Comparison of ENCODE assay signal across 12 cellular contexts in genomic region chr11:225734-226453, GRCh38. TPM values are rescaled to one million over a fixed set of nuclear protein-coding genes. Genes with fewer than 3 reads are reported as not detected.
DNase-seq lines count a peak whose midpoint lies in the region; ATAC-seq and TF ChIP-seq lines count a peak whose summit lies in the region.
"Had no signal": no experiment of that assay in that cellular context is flagged by ENCODE, and none has a peak within 500 bp of the region (broad histone marks: within the 10 kb centered on the region; RNA-seq: fewer than 3 reads in every experiment).

No MANE protein-coding gene starts in this region.

- in situ Hi-C loops in mammary epithelial cell (cut with MboI; ENCODE audit: low sequenced_read_pairs in 2 of 2) = no loop called here

- dilution Hi-C loops in mammary epithelial cell (cut with HindIII; ENCODE audit: low sequenced_read_pairs) = no loop called here

- no peaks in the 10 kb centered on the region for H3K9me3 ChIP-seq in mammary epithelial cell (replicated peaks; ENCODE audit: insufficient read depth, low read length)
- H3K9me3 ChIP-seq: SJCRH30 had no signal

- H3K4me3 ChIP-seq in mammary epithelial cell (replicated peaks in 1 of 3; ENCODE audit: insufficient read depth in 1 of 3, low read depth in 2 of 3, low read length in 3 of 3) = no peak overlapping the region
- H3K4me3 ChIP-seq: SJCRH30 had no signal

- peak; percentile 94 for ATAC-seq in stimulated activated naive CD8-positive, alpha-beta T cell treated with anti-CD3 and anti-CD28 coated beads, Interleukin-15, Interleukin-2, amounts not matched to agents 100 U/mL and 50 U/mL, for 24 hours
- ATAC-seq in Right ventricle myocardium superior (ENCODE audit: poor library complexity) = no peak

- H3K36me3 Mint-ChIP-seq in activated CD4-positive, alpha-beta memory T cell treated with anti-CD3 and anti-CD28 coated beads for 36 hours = peaks cover 3% of the 10 kb centered on the region
- H3K36me3 Mint-ChIP-seq in activated CD4-positive, alpha-beta memory T cell treated with anti-CD3 and anti-CD28 coated beads, Interleukin-2, amount 10 ng/mL, durations not matched to agents 7 days and 5 days (ENCODE audit: low read depth) = peaks cover 5% of the 10 kb centered on the region

- DNase-seq in activated CD4-positive, alpha-beta memory T cell treated with anti-CD3 and anti-CD28 coated beads for 36 hours = peak; percentile 27
- DNase-seq in activated CD4-positive, alpha-beta memory T cell treated with anti-CD3 and anti-CD28 coated beads, Interleukin-2, amount 10 ng/mL, durations not matched to agents 7 days and 5 days = no peak
- DNase-seq in LHCN-M2 (ENCODE audit: low read depth) (peak; percentile 73), mammary epithelial cell (peak; percentile 54), Ammon's horn (ENCODE audit: low spot score) (no peak), Right ventricle myocardium superior (no peak)
- DNase-seq in stimulated activated naive CD8-positive, alpha-beta T cell treated with anti-CD3 and anti-CD28 coated beads, Interleukin-15, Interleukin-2, amounts not matched to agents 100 U/mL and 50 U/mL, for 24 hours = peak; percentile 38
- no peak for DNase-seq in stimulated activated CD4-positive, alpha-beta T cell treated with anti-CD3 and anti-CD28 coated beads, Interleukin-4, amount 100 ng/mL, for 24 hours
- DNase-seq: activated naive CD4-positive, alpha-beta T cell treated with anti-CD3 and anti-CD28 coated beads, Interleukin-2, amount 50 U/mL, for 16 hours; NCI-H446; SJCRH30 had no signal

- no peak overlapping the region for H3K4me3 Mint-ChIP-seq in activated CD4-positive, alpha-beta memory T cell treated with anti-CD3 and anti-CD28 coated beads for 36 hours
- H3K4me3 Mint-ChIP-seq in activated CD4-positive, alpha-beta memory T cell treated with anti-CD3 and anti-CD28 coated beads, Interleukin-2, amount 10 ng/mL, durations not matched to agents 7 days and 5 days = no peak overlapping the region

- 89% methylated on average over 5 of the region's 10 CpGs for WGBS in mammary epithelial cell (ENCODE audit: low coverage, missing lambda C conversion rate)

- peaks cover 7% of the 10 kb centered on the region for H3K79me2 ChIP-seq in mammary epithelial cell (ENCODE audit: insufficient read depth, low read length)

- TF ChIP-seq CTCF in mammary epithelial cell (conservative IDR thresholded peaks at IDR 0.05 in 1 of 2, IDR thresholded peaks at IDR 0.05 in 1 of 2; ENCODE audit: extremely low read depth in 1 of 2, insufficient read depth in 1 of 2, low read depth in 1 of 2, low read length in 2 of 2) = no peak

- no peak overlapping the region for H3K27ac ChIP-seq in mammary epithelial cell (ENCODE audit: insufficient read depth, low read depth, low read length)
- H3K27ac ChIP-seq: SJCRH30 had no signal

- H3K27me3 Mint-ChIP-seq in activated CD4-positive, alpha-beta memory T cell treated with anti-CD3 and anti-CD28 coated beads for 36 hours = no peaks in the 10 kb centered on the region
- H3K27me3 Mint-ChIP-seq in activated CD4-positive, alpha-beta memory T cell treated with anti-CD3 and anti-CD28 coated beads, Interleukin-2, amount 10 ng/mL, durations not matched to agents 7 days and 5 days = no peaks in the 10 kb centered on the region

- H3K4me2 ChIP-seq in mammary epithelial cell (ENCODE audit: insufficient read depth, low read depth, low read length) = no peak overlapping the region

- no peaks in the 10 kb centered on the region for H3K9me3 Mint-ChIP-seq in activated CD4-positive, alpha-beta memory T cell treated with anti-CD3 and anti-CD28 coated beads for 36 hours
- no peaks in the 10 kb centered on the region for H3K9me3 Mint-ChIP-seq in activated CD4-positive, alpha-beta memory T cell treated with anti-CD3 and anti-CD28 coated beads, Interleukin-2, amount 10 ng/mL, durations not matched to agents 7 days and 5 days

- POLR2A ChIA-PET in activated CD4-positive, alpha-beta memory T cell treated with anti-CD3 and anti-CD28 coated beads for 36 hours (lab: Charles Lee) = no interaction called here
- POLR2A ChIA-PET in activated CD4-positive, alpha-beta memory T cell treated with anti-CD3 and anti-CD28 coated beads, Interleukin-2, amount 10 ng/mL, durations not matched to agents 7 days and 5 days (lab: Charles Lee) = no interaction called here

- BruUV-seq in mammary epithelial cell (replicated peaks; lab: Mats Ljungman, UMichigan) = no TSS peak

- H3K36me3 ChIP-seq in mammary epithelial cell (ENCODE audit: insufficient read depth, low read length) = no peaks in the 10 kb centered on the region
- H3K36me3 ChIP-seq: SJCRH30 had no signal

- no peaks in the 10 kb centered on the region for H4K20me1 ChIP-seq in mammary epithelial cell (ENCODE audit: insufficient read depth, low read length)

- peaks cover 11% of the 10 kb centered on the region for H3K4me1 Mint-ChIP-seq in activated CD4-positive, alpha-beta memory T cell treated with anti-CD3 and anti-CD28 coated beads for 36 hours (ENCODE audit: low read depth)
- peaks cover 4% of the 10 kb centered on the region for H3K4me1 Mint-ChIP-seq in activated CD4-positive, alpha-beta memory T cell treated with anti-CD3 and anti-CD28 coated beads, Interleukin-2, amount 10 ng/mL, durations not matched to agents 7 days and 5 days

- no peak overlapping the region for H3K27ac Mint-ChIP-seq in activated CD4-positive, alpha-beta memory T cell treated with anti-CD3 and anti-CD28 coated beads for 36 hours
- H3K27ac Mint-ChIP-seq in activated CD4-positive, alpha-beta memory T cell treated with anti-CD3 and anti-CD28 coated beads, Interleukin-2, amount 10 ng/mL, durations not matched to agents 7 days and 5 days = no peak overlapping the region

- no peak overlapping the region for H3K9ac ChIP-seq in mammary epithelial cell (ENCODE audit: insufficient read depth, low read length)

- no peaks in the 10 kb centered on the region for H3K27me3 ChIP-seq in mammary epithelial cell (ENCODE audit: insufficient read depth, low read length)
- H3K27me3 ChIP-seq: SJCRH30 had no signal

- intact Hi-C loops in activated CD4-positive, alpha-beta memory T cell treated with anti-CD3 and anti-CD28 coated beads for 36 hours (cut with micrococcal nuclease) = no loop called here
- intact Hi-C loops in mammary epithelial cell (cut with micrococcal nuclease) (no loop called here), Right ventricle myocardium superior (cut with DNase I) (no loop called here)

- H3K4me1 ChIP-seq in mammary epithelial cell (ENCODE audit: insufficient read depth, low read length) = no peaks in the 10 kb centered on the region
- H3K4me1 ChIP-seq: SJCRH30 had no signal

- CTCF ChIA-PET in activated CD4-positive, alpha-beta memory T cell treated with anti-CD3 and anti-CD28 coated beads for 36 hours (lab: Charles Lee) = no interaction called here
- CTCF ChIA-PET in activated CD4-positive, alpha-beta memory T cell treated with anti-CD3 and anti-CD28 coated beads, Interleukin-2, amount 10 ng/mL, durations not matched to agents 7 days and 5 days (lab: Charles Lee) = no interaction called here
- CTCF ChIA-PET in mammary epithelial cell (lab: Charles Lee; ENCODE audit: low non-redundant PET) = no interaction called here

- H2AFZ ChIP-seq in mammary epithelial cell (ENCODE audit: low read depth, low read length) = no peak overlapping the region

RNA-seq across cellular contexts. Expression of gene SIRT3, which starts 10.2 kb away (rescaled TPM):
- total RNA-seq in activated CD4-positive, alpha-beta memory T cell treated with anti-CD3 and anti-CD28 coated beads for 36 hours = 10 to 100 TPM; 16.1 to 17.6 TPM
- total RNA-seq in activated CD4-positive, alpha-beta memory T cell treated with anti-CD3 and anti-CD28 coated beads, Interleukin-2, amount 10 ng/mL, durations not matched to agents 7 days and 5 days = 10 to 100 TPM; 11.6 to 16.3 TPM
- 7.9 and 8.6 TPM in 2 replicates for total RNA-seq in LHCN-M2 (2014; rRNA removed)
- 9.6 TPM for polyA plus RNA-seq in LHCN-M2 (2012)
- total RNA-seq in mammary epithelial cell = 10 to 100 TPM; 12.3 to 14.8 TPM
- 12.1 TPM for polyA plus RNA-seq in mammary epithelial cell
- polyA minus RNA-seq in mammary epithelial cell = 2.9 TPM
- total RNA-seq in Right ventricle myocardium superior = 42.6 TPM

RNA-seq across cellular contexts. Expression of gene PSMD13, which starts 10.9 kb away (rescaled TPM):
- total RNA-seq in activated CD4-positive, alpha-beta memory T cell treated with anti-CD3 and anti-CD28 coated beads for 36 hours = 100 to 1,000 TPM; 210 to 214 TPM
- 100 to 1,000 TPM; 156 to 160 TPM for total RNA-seq in activated CD4-positive, alpha-beta memory T cell treated with anti-CD3 and anti-CD28 coated beads, Interleukin-2, amount 10 ng/mL, durations not matched to agents 7 days and 5 days
- total RNA-seq in LHCN-M2 (2014; rRNA removed) = 122 and 135 TPM in 2 replicates
- polyA plus RNA-seq in LHCN-M2 (2012) = 171 TPM
- 100 to 1,000 TPM in 1 of 2 donors, 10 to 100 TPM in 1; 89.5 to 133 TPM for total RNA-seq in mammary epithelial cell
- 217 TPM for polyA plus RNA-seq in mammary epithelial cell
- 160 TPM for polyA minus RNA-seq in mammary epithelial cell
- total RNA-seq in Right ventricle myocardium superior = 93.4 TPM

RNA-seq across cellular contexts. Expression of gene RIC8A, which starts 18.4 kb away (rescaled TPM):
- 100 to 1,000 TPM; 100 to 104 TPM for total RNA-seq in activated CD4-positive, alpha-beta memory T cell treated with anti-CD3 and anti-CD28 coated beads for 36 hours
- total RNA-seq in activated CD4-positive, alpha-beta memory T cell treated with anti-CD3 and anti-CD28 coated beads, Interleukin-2, amount 10 ng/mL, durations not matched to agents 7 days and 5 days = 100 to 1,000 TPM in 1 of 2 experiments, 10 to 100 TPM in 1; 98.7 to 103 TPM
- total RNA-seq in LHCN-M2 (2014; rRNA removed) (152 and 183 TPM in 2 replicates), mammary epithelial cell (100 to 1,000 TPM; 112 to 132 TPM), Right ventricle myocardium superior (51.9 TPM)
- 160 TPM for polyA plus RNA-seq in LHCN-M2 (2012)
- 119 TPM for polyA plus RNA-seq in mammary epithelial cell
- 317 TPM for polyA minus RNA-seq in mammary epithelial cell

RNA-seq across cellular contexts. Expression of gene BET1L, which starts 18.7 kb away (rescaled TPM):
- 10 to 100 TPM; 51.0 to 53.2 TPM for total RNA-seq in activated CD4-positive, alpha-beta memory T cell treated with anti-CD3 and anti-CD28 coated beads for 36 hours
- total RNA-seq in activated CD4-positive, alpha-beta memory T cell treated with anti-CD3 and anti-CD28 coated beads, Interleukin-2, amount 10 ng/mL, durations not matched to agents 7 days and 5 days = 10 to 100 TPM; 39.3 to 44.5 TPM
- total RNA-seq in LHCN-M2 (2014; rRNA removed) = 11.1 and 17.2 TPM in 2 replicates
- 32.3 TPM for polyA plus RNA-seq in LHCN-M2 (2012)
- 10 to 100 TPM; 13.5 to 53.8 TPM for total RNA-seq in mammary epithelial cell
- 51.9 TPM for polyA plus RNA-seq in mammary epithelial cell
- polyA minus RNA-seq in mammary epithelial cell = 62.3 TPM
- total RNA-seq in Right ventricle myocardium superior = 20.0 TPM

RNA-seq across cellular contexts. Expression of gene SCGB1C1, which starts 33.0 kb away (rescaled TPM):
- not detected for total RNA-seq in activated CD4-positive, alpha-beta memory T cell treated with anti-CD3 and anti-CD28 coated beads for 36 hours
- total RNA-seq in activated CD4-positive, alpha-beta memory T cell treated with anti-CD3 and anti-CD28 coated beads, Interleukin-2, amount 10 ng/mL, durations not matched to agents 7 days and 5 days = not detected
- not detected in 2 replicates for total RNA-seq in LHCN-M2 (2014; rRNA removed)
- not detected for polyA plus RNA-seq in LHCN-M2 (2012)
- not detected for total RNA-seq in mammary epithelial cell
- polyA plus RNA-seq in mammary epithelial cell = not detected
- polyA minus RNA-seq in mammary epithelial cell = not detected
- not detected for total RNA-seq in Right ventricle myocardium superior
- total RNA-seq: SJCRH30 had no signal
- polyA plus RNA-seq: AG04450 had no signal

Comparison
In these comparisons a context has a peak if more than half of its experiments do, and no peak if none do; other contexts are left out.
1. DNase-seq: peak in activated CD4-positive, alpha-beta memory T cell treated with anti-CD3 and anti-CD28 coated beads for 36 hours (single experiment), LHCN-M2 (single experiment), mammary epithelial cell (single experiment) and stimulated activated naive CD8-positive, alpha-beta T cell treated with anti-CD3 and anti-CD28 coated beads, Interleukin-15, Interleukin-2, amounts not matched to agents 100 U/mL and 50 U/mL, for 24 hours (single experiment); none in activated CD4-positive, alpha-beta memory T cell treated with anti-CD3 and anti-CD28 coated beads, Interleukin-2, amount 10 ng/mL, durations not matched to agents 7 days and 5 days (single experiment), Ammon's horn (single experiment), stimulated activated CD4-positive, alpha-beta T cell treated with anti-CD3 and anti-CD28 coated beads, Interleukin-4, amount 100 ng/mL, for 24 hours (single experiment) and Right ventricle myocardium superior (single experiment).